In genomic region chrX:148530464-148531077, GRCh38 we compare ENCODE assay signal across 8 cellular contexts. TPM values are rescaled to one million over a fixed set of nuclear protein-coding genes. Genes with fewer than 3 reads are reported as not detected.
DNase-seq lines count a peak whose midpoint lies in the region; ATAC-seq, FAIRE-seq and TF ChIP-seq lines count a peak whose summit lies in the region.

No MANE protein-coding gene starts in this region.

- FAIRE-seq in RCC 7860 (lab: Jason Lieb, UNC), result peak; percentile 74

- in situ Hi-C loops in ACHN (cut with HindIII; ENCODE audit: low pct_ligation_motif_present, low pct_unique_long_range_greater_than_20kb, low sequenced_read_pairs), result no loop called here

- no peaks in the 10 kb centered on the region for H3K27me3 Mint-ChIP-seq in glutamatergic neuron (ENCODE audit: unreplicated experiment)

- no peaks in the 10 kb centered on the region for H3K4me1 Mint-ChIP-seq in glutamatergic neuron (ENCODE audit: low read depth, unreplicated experiment)

- no peak for ATAC-seq in GM19035 (IDR thresholded peaks at IDR 0.05; ENCODE audit: unreplicated experiment)

- H3K9me3 Mint-ChIP-seq in glutamatergic neuron (ENCODE audit: unreplicated experiment), result no peaks in the 10 kb centered on the region

- TF ChIP-seq CTCF in GM12865 (IDR thresholded peaks at IDR 0.05; ENCODE audit: insufficient read depth, low read depth, low read length, missing control alignments) (peak; percentile 43), glutamatergic neuron (IDR thresholded peaks at IDR 0.05; ENCODE audit: partially characterized antibody, unreplicated experiment) (peak; percentile 81)

- no peak overlapping the region for H3K4me3 ChIP-seq in GM12865 (ENCODE audit: low read depth, low read length)

- H3K4me3 Mint-ChIP-seq in glutamatergic neuron (ENCODE audit: unreplicated experiment), result no peak overlapping the region

- H3K27ac Mint-ChIP-seq in glutamatergic neuron (ENCODE audit: unreplicated experiment), result no peak overlapping the region

- DNase-seq in ACHN (peak; percentile 4), GM12865 (ENCODE audit: low read depth) (peak; percentile 33), RCC 7860 (ENCODE audit: low spot score) (no peak), glutamatergic neuron (no peak), UCSD-AML1 (lab: John Stamatoyannopoulos, UW; ENCODE audit: unreplicated experiment) (no peak), kidney glomerular epithelial cell (lab: John Stamatoyannopoulos, UW) (no peak), SHP77 (lab: John Stamatoyannopoulos, UW) (no peak)

- H3K36me3 Mint-ChIP-seq in glutamatergic neuron (ENCODE audit: unreplicated experiment), result no peaks in the 10 kb centered on the region

RNA-seq across cellular contexts. Expression of gene AFF2, which starts 30.2 kb away (rescaled TPM):
- total RNA-seq in glutamatergic neuron (ENCODE audit: unreplicated experiment), result 12.2 TPM

Comparison
In these comparisons a context has a peak if more than half of its experiments do, and no peak if none do; other contexts are left out.
1. DNase-seq: peak in ACHN (single experiment) and GM12865 (single experiment); none in RCC 7860 (single experiment), glutamatergic neuron (single experiment), UCSD-AML1 (single experiment), kidney glomerular epithelial cell (single experiment) and SHP77 (0 of 2).